18 cellular contexts compared by ENCODE assay signal in genomic region chr20:63963348-63963741, GRCh38.
"Had no signal": no experiment of that assay in that cellular context is flagged by ENCODE, and none has a peak within 500 bp of the region (broad histone marks: within the 10 kb centered on the region; RNA-seq: fewer than 3 reads in every experiment).

No MANE protein-coding gene starts in this region.

- H3K27ac Mint-ChIP-seq: activated CD4-positive, alpha-beta memory T cell treated with anti-CD3 and anti-CD28 coated beads for 36 hours; endodermal cell had no signal

- H3K9me3 ChIP-seq: gastroesophageal sphincter, heart right ventricle, left lung, thyroid gland, upper lobe of right lung had no signal

- ATAC-seq: gastroesophageal sphincter, left lung, upper lobe of right lung had no signal

- DNase-seq: activated CD4-positive, alpha-beta memory T cell treated with anti-CD3 and anti-CD28 coated beads for 36 hours; activated CD4-positive, alpha-beta T cell treated with anti-CD3 and anti-CD28 coated beads for 48 hours; activated naive CD4-positive, alpha-beta T cell treated with Interleukin-2 at 50 U/mL for 16 hours; activated T-cell treated with anti-CD3 and anti-CD28 coated beads, Interleukin-2, amount 50 U/mL, for 48 hours; cortex of kidney; endodermal cell; islet precursor cell; mesendoderm; naive B cell; nucleus accumbens; stimulated activated CD4-positive, alpha-beta T cell treated with anti-CD3 and anti-CD28 coated beads, Interleukin-4, amount 100 ng/mL, for 24 hours; stimulated activated naive CD4-positive, alpha-beta T cell treated with Interleukin-2 at 50 U/mL for 16 hours; substantia nigra; thyroid gland; upper lobe of right lung had no signal

- H3K27me3 Mint-ChIP-seq: activated CD4-positive, alpha-beta memory T cell treated with anti-CD3 and anti-CD28 coated beads for 36 hours; naive B cell had no signal

- H3K4me3 ChIP-seq: gastroesophageal sphincter, heart right ventricle, left lung, thyroid gland, upper lobe of right lung had no signal

- H3K4me1 ChIP-seq: upper lobe of right lung had no signal

- H3K9me3 Mint-ChIP-seq: activated CD4-positive, alpha-beta memory T cell treated with anti-CD3 and anti-CD28 coated beads for 36 hours had no signal

- H3K4me3 Mint-ChIP-seq: activated CD4-positive, alpha-beta memory T cell treated with anti-CD3 and anti-CD28 coated beads for 36 hours; endodermal cell had no signal
